In the genomic region with DNA sequence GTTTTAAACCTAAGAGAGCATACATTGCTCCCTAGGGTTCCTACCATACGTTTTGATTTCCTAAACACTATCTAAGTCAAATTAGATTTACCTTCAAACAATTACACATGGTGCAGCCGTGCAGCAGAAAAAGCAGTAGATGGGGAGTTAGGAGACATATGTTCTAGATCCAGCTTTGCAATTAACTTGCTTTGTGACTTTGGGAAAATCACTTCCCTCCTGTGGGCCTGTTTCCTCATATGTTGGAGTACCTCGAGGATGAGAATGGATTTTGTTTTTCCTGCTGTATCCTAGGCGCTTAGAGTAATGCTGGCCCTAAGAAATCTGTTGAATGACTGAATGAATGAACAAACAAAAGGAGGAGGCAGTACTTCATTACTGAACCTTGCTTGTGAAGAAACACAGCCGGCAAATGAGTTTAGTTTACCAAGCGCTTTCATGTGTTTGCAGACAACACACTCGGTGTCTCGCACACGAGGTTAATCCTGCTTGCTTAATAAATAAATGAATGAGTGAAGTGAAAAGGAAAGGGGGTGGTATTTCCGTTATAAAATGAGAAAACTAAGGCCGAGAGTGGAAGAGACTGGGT, we compare ENCODE assay signal across 8 cellular contexts. TPM values are rescaled to one million over a fixed set of nuclear protein-coding genes. Genes with fewer than 3 reads are reported as not detected.
DNase-seq lines count a peak whose midpoint lies in the region; ATAC-seq and TF ChIP-seq lines count a peak whose summit lies in the region.

No MANE protein-coding gene starts in this region.

- H3K4me3 ChIP-seq in tibial artery: peak overlapping the region; percentile 77 to 82

- peaks cover 72% of the 10 kb centered on the region for H3K4me1 Mint-ChIP-seq in activated naive CD8-positive, alpha-beta T cell treated with anti-CD3 and anti-CD28 coated beads, Interleukin-2, amount 50 U/mL, for 24 hours

- H3K9me3 Mint-ChIP-seq in activated naive CD8-positive, alpha-beta T cell treated with anti-CD3 and anti-CD28 coated beads, Interleukin-2, amount 50 U/mL, for 24 hours: peaks cover 39% of the 10 kb centered on the region

- H3K4me1 ChIP-seq in tibial artery: peaks cover 0 to 38% (median 21%) of the 10 kb centered on the region in 4 donors

- ATAC-seq in HG03378 (IDR thresholded peaks at IDR 0.05; ENCODE audit: unreplicated experiment) (peak; percentile 0), left colon (peak; percentile 1)
- no peak for ATAC-seq in activated naive CD8-positive, alpha-beta T cell treated with anti-CD3 and anti-CD28 coated beads, Interleukin-2, amount 50 U/mL, for 24 hours

- peaks cover 26 to 29% (median 28%) of the 10 kb centered on the region in 3 donors for H3K36me3 ChIP-seq in tibial artery

- peak; percentile 6 for DNase-seq in NCI-H2029 treated with DMSO at 0.1 percent for 48 hours (lab: John Stamatoyannopoulos, UW)
- no peak for DNase-seq in NCI-H2029 (lab: John Stamatoyannopoulos, UW)
- DNase-seq in activated naive CD8-positive, alpha-beta T cell treated with anti-CD3 and anti-CD28 coated beads, Interleukin-2, amount 50 U/mL, for 24 hours: no peak
- no peak for DNase-seq in left colon
- DNase-seq in tibial artery: no peak
- DNase-seq in H4 (ENCODE audit: low spot score): no peak
- no peak for DNase-seq in NCI-H2227 treated with DMSO at 0.1 percent for 48 hours (lab: John Stamatoyannopoulos, UW)

- intact Hi-C loops in left colon (cut with DNase I, micrococcal nuclease) (loop anchor here in 1 of 2 donors (10.0 kb wide), 1 partner anchor 137 kb away; the partner anchor contains the start of gene RNF20), tibial artery (cut with DNase I; ENCODE audit: low total_unique reads) (loop anchor here (5.0 kb wide), 1 partner anchor 134 kb away; the partner anchor contains the start of gene RNF20)

- H3K27me3 ChIP-seq in tibial artery: no peaks in the 10 kb centered on the region

- peaks cover 76% of the 10 kb centered on the region for H3K36me3 Mint-ChIP-seq in activated naive CD8-positive, alpha-beta T cell treated with anti-CD3 and anti-CD28 coated beads, Interleukin-2, amount 50 U/mL, for 24 hours (ENCODE audit: low read depth)

- peak overlapping the region; percentile 99 for H3K4me3 Mint-ChIP-seq in activated naive CD8-positive, alpha-beta T cell treated with anti-CD3 and anti-CD28 coated beads, Interleukin-2, amount 50 U/mL, for 24 hours

- TF ChIP-seq CTCF in tibial artery (IDR thresholded peaks at IDR 0.05): no peak

- peak overlapping the region; percentile 99 for H3K27ac Mint-ChIP-seq in activated naive CD8-positive, alpha-beta T cell treated with anti-CD3 and anti-CD28 coated beads, Interleukin-2, amount 50 U/mL, for 24 hours

- peak overlapping the region; percentile 85 to 89 for H3K27ac ChIP-seq in tibial artery

- H3K9me3 ChIP-seq in tibial artery: peaks cover 0 to 7% (median 0%) of the 10 kb centered on the region in 3 donors

- H3K27me3 Mint-ChIP-seq in activated naive CD8-positive, alpha-beta T cell treated with anti-CD3 and anti-CD28 coated beads, Interleukin-2, amount 50 U/mL, for 24 hours: no peaks in the 10 kb centered on the region

RNA-seq across cellular contexts. Expression of gene MRPL50, which starts 0.6 kb away (rescaled TPM):
- 1 to 10 TPM; 8.1 to 8.8 TPM for total RNA-seq in left colon
- total RNA-seq in H4 (2014; rRNA removed; shearing (Covaris generic)): 18.6 and 23.4 TPM in 2 replicates

RNA-seq across cellular contexts. Expression of gene ZNF189, which starts 0.8 kb away (rescaled TPM):
- 10 to 100 TPM; 14.1 to 17.5 TPM for total RNA-seq in left colon
- 10.0 and 13.6 TPM in 2 replicates for total RNA-seq in H4 (2014; rRNA removed; shearing (Covaris generic))

RNA-seq across cellular contexts. Expression of gene BAAT, which starts 13.0 kb away (rescaled TPM):
- not detected for total RNA-seq in left colon
- not detected in 2 replicates for total RNA-seq in H4 (2014; rRNA removed; shearing (Covaris generic))

RNA-seq across cellular contexts. Expression of gene ALDOB, which starts 37.7 kb away (rescaled TPM):
- 10 to 100 TPM in 1 of 2 donors, 1 to 10 TPM in 1; 2.7 to 39.3 TPM for total RNA-seq in left colon
- total RNA-seq in H4 (2014; rRNA removed; shearing (Covaris generic)): not detected in 2 replicates
